In the genomic region with DNA sequence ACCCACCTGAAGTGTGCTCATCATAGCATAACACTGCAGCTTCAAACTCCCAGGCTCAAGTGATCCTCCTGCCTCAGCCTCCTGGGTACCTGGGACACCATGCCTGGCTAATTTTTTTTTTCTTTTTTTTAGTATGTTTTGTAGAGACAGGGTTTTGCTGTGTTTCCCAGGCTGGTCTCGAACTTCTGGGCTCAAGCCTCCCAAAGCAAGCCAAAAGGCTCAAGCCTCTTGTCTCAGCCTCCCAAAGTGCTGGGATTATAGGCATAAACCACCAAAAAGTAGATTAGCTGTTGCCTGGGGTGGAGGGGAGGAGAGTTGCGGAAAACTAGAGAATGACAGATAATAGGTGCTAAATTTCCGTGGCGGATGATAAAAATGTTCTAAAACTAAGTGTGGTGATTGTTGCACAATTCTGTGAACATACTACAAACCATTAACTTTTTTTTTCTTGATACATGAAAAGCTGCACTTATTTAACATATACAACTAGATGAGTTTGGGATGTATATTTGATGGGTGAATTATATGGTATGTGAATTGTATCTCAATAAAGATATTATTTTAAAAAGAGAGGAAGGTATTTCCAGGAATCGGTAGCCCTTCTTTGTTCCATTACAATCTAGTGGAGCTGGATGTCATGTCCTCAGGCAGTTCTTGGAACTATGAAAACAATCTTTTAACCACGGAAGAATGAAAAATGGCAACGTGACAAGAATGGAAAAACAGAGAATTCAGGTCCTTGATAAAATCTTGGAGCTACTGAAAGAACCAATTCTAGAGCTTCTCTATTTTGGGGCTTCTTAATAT, we compare ENCODE assay signal across 1 cellular context.
A peak's percentile ranks its signal among the peaks of the same experiment; 100 is the strongest.
TF ChIP-seq lines count a peak whose summit lies in the region.

No MANE protein-coding gene starts in this region.

TF ChIP-seq in IMR-90, 13 proteins besides CTCF, POLR2A, EP300 and RAD21:
- TF ChIP-seq MAZ (IDR thresholded peaks at IDR 0.05; ENCODE audit: borderline replicate concordance, low read depth, low read length) (no peak), CEBPB (IDR thresholded peaks at IDR 0.05; ENCODE audit: low read depth, low read length) (peak; percentile 46), NFE2L2 (IDR thresholded peaks at IDR 0.05; ENCODE audit: low read depth, low read length) (no peak), ELK1 (IDR thresholded peaks at IDR 0.05; ENCODE audit: borderline replicate concordance, low read depth, low read length) (no peak), RFX5 (IDR thresholded peaks at IDR 0.05; ENCODE audit: low read depth, low read length) (no peak), RCOR1 (IDR thresholded peaks at IDR 0.05; ENCODE audit: insufficient replicate concordance, low read length) (no peak)
